ENCODE assay signal across 9 cellular contexts in genomic region chr16:24986512-24987303, GRCh38. TPM values are rescaled to one million over a fixed set of nuclear protein-coding genes. Genes with fewer than 3 reads are reported as not detected.
A peak's percentile ranks its signal among the peaks of the same experiment; 100 is the strongest.
DNase-seq lines count a peak whose midpoint lies in the region; ATAC-seq and TF ChIP-seq lines count a peak whose summit lies in the region.
"Had no signal": no experiment of that assay in that cellular context is flagged by ENCODE, and none has a peak within 500 bp of the region (broad histone marks: within the 10 kb centered on the region; RNA-seq: fewer than 3 reads in every experiment).

No MANE protein-coding gene starts in this region.

- no peaks in the 10 kb centered on the region for H3K27me3 Mint-ChIP-seq in Calu3 (ENCODE audit: unreplicated experiment)
- no peaks in the 10 kb centered on the region for H3K27me3 Mint-ChIP-seq in CD4-positive, alpha-beta memory T cell

- H3K4me3 ChIP-seq in coronary artery (peak overlapping the region; percentile 26), prostate gland (no peak overlapping the region)
- H3K4me3 ChIP-seq in CD4-positive, alpha-beta memory T cell (ENCODE audit: low read length in 2 of 2), result no peak overlapping the region

- intact Hi-C loops in Calu3 (cut with micrococcal nuclease; ENCODE audit: unreplicated experiment), result loop anchor here (5.0 kb wide), 1 partner anchor 61 kb away; no protein-coding TSS in a partner anchor
- intact Hi-C loops in CD4-positive, alpha-beta memory T cell (cut with micrococcal nuclease), result no loop called here
- intact Hi-C loops in prostate gland (cut with DNase I), result no loop called here

- H3K9me3 Mint-ChIP-seq in Calu3 (ENCODE audit: low read depth, unreplicated experiment), result peaks cover 2% of the 10 kb centered on the region
- H3K9me3 Mint-ChIP-seq in CD4-positive, alpha-beta memory T cell, result peaks cover 0 to 3% (median 0%) of the 10 kb centered on the region in 8 donors
- H3K9me3 Mint-ChIP-seq: neural crest cell had no signal

- peak overlapping the region; percentile 10 for H3K27ac Mint-ChIP-seq in Calu3 (ENCODE audit: unreplicated experiment)
- peak overlapping the region in 3 of 7 donors; percentile 36 to 67 (median 55) for H3K27ac Mint-ChIP-seq in CD4-positive, alpha-beta memory T cell

- peaks cover 38% of the 10 kb centered on the region for H3K4me1 ChIP-seq in CD4-positive, alpha-beta memory T cell (ENCODE audit: insufficient read depth, low read length)
- peaks cover 13% of the 10 kb centered on the region for H3K4me1 ChIP-seq in prostate gland (replicated peaks)

- no peaks in the 10 kb centered on the region for H3K9me3 ChIP-seq in CD4-positive, alpha-beta memory T cell (ENCODE audit: control insufficient read depth in 1 of 2, low read length in 2 of 2)
- H3K9me3 ChIP-seq in prostate gland, result no peaks in the 10 kb centered on the region

- H3K27ac ChIP-seq in coronary artery (peak overlapping the region; percentile 79 to 87), prostate gland (peak overlapping the region in 1 of 2 donors; percentile 9)
- H3K27ac ChIP-seq in CD4-positive, alpha-beta memory T cell (ENCODE audit: low read depth, low read length), result no peak overlapping the region

- no peaks in the 10 kb centered on the region for H3K36me3 ChIP-seq in CD4-positive, alpha-beta memory T cell (ENCODE audit: insufficient read depth, low read length)
- H3K36me3 ChIP-seq in prostate gland, result no peaks in the 10 kb centered on the region

- H3K4me3 Mint-ChIP-seq in Calu3 (ENCODE audit: low read depth, unreplicated experiment), result no peak overlapping the region
- no peak overlapping the region for H3K4me3 Mint-ChIP-seq in CD4-positive, alpha-beta memory T cell
- H3K4me3 Mint-ChIP-seq: neural crest cell had no signal

- DNase-seq in Calu3, result no peak
- peak; percentile 91 for DNase-seq in NCI-H226
- peak; percentile 75 for DNase-seq in coronary artery (ENCODE audit: low spot score)
- peak; percentile 35 for DNase-seq in myocyte (ENCODE audit: low read depth)
- no peak for DNase-seq in CD4-positive, alpha-beta memory T cell
- DNase-seq in prostate gland (ENCODE audit: low spot score), result no peak
- no peak for DNase-seq in effector CD4-positive, alpha-beta T cell

- POLR2A ChIA-PET in CD4-positive, alpha-beta memory T cell (lab: Charles Lee; ENCODE audit: partially characterized antibody), result interaction anchor here (1.1 kb wide), 1 partner anchor 62 kb away, joined by 4 read pairs; no protein-coding TSS in a partner anchor

- H3K27me3 ChIP-seq in CD4-positive, alpha-beta memory T cell (ENCODE audit: insufficient read depth, low read length), result no peaks in the 10 kb centered on the region
- H3K27me3 ChIP-seq in prostate gland (replicated peaks; ENCODE audit: insufficient read depth), result no peaks in the 10 kb centered on the region

- WGBS in prostate gland, result 41% methylated on average over 9 of the region's 9 CpGs

- no peak for TF ChIP-seq POLR2A in prostate gland (IDR thresholded peaks at IDR 0.05)

- H3K36me3 Mint-ChIP-seq in Calu3 (ENCODE audit: insufficient read depth, unreplicated experiment), result no peaks in the 10 kb centered on the region
- peaks cover 4 to 14% of the 10 kb centered on the region in 2 donors for H3K36me3 Mint-ChIP-seq in CD4-positive, alpha-beta memory T cell

- no TSS peak for BruUV-seq in Calu3 (replicated peaks; lab: Mats Ljungman, UMichigan)

- TF ChIP-seq CTCF in Calu3 (IDR thresholded peaks at IDR 0.05; ENCODE audit: unreplicated experiment) (no peak), coronary artery (IDR thresholded peaks at IDR 0.05) (no peak), prostate gland (IDR thresholded peaks at IDR 0.05) (no peak)

- H3K4me1 Mint-ChIP-seq in Calu3 (ENCODE audit: low read depth, unreplicated experiment), result peaks cover 59% of the 10 kb centered on the region
- H3K4me1 Mint-ChIP-seq in CD4-positive, alpha-beta memory T cell, result peaks cover 43 to 76% (median 65%) of the 10 kb centered on the region in 4 donors

- CTCF ChIA-PET in Calu3 (lab: Charles Lee), result interaction anchor here (0.8 kb wide), 1 partner anchor 19 kb away, joined by 3 read pairs; no protein-coding TSS in a partner anchor
- CTCF ChIA-PET in CD4-positive, alpha-beta memory T cell (lab: Charles Lee; ENCODE audit: partially characterized antibody), result no interaction called here

- no peak for ATAC-seq in GM18858 (IDR thresholded peaks at IDR 0.05; ENCODE audit: unreplicated experiment)

RNA-seq across cellular contexts. Expression of gene ARHGAP17, which starts 28.5 kb away (rescaled TPM):
- total RNA-seq in Calu3 (2022), result 67.2 and 85.6 TPM in 2 replicates
- 19.2 and 23.7 TPM in 2 replicates for total RNA-seq in myocyte
- polyA plus RNA-seq in myocyte (2012), result 42.8 TPM
- 10 to 100 TPM; 62.6 to 62.8 TPM for total RNA-seq in CD4-positive, alpha-beta memory T cell
- polyA plus RNA-seq in CD4-positive, alpha-beta memory T cell, result 10 to 100 TPM; 12.0 to 35.0 TPM
- total RNA-seq in prostate gland, result 10 to 100 TPM; 30.4 to 65.9 TPM

Comparison
In these comparisons a context has a peak if more than half of its experiments do, and no peak if none do; other contexts are left out.
1. DNase-seq: peak in NCI-H226 (single experiment), coronary artery (single experiment) and myocyte (single experiment); none in Calu3 (single experiment), CD4-positive, alpha-beta memory T cell (0 of 5), prostate gland (single experiment) and effector CD4-positive, alpha-beta T cell (single experiment).